24 cellular contexts compared by ENCODE assay signal in the genomic region with DNA sequence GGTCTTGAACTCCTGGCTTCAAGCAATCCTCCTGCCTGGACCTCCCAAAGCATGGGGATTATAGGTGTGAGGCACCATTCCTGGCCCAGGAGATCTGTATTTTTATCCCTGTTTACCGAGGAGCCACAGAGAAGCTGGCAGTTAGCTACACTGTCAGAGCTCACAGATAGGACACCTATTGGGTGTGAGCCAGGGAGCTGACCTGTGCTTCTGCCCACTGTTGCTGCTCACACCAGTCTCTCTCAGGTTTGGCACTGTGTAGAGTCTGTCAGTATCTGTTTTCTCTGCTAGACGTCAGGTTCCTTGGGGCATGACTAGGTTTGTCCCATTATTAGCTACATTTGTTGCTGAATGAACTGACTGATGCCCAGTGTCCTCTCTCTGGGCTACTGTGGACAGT. TPM values are rescaled to one million over a fixed set of nuclear protein-coding genes. Genes with fewer than 3 reads are reported as not detected.
DNase-seq lines count a peak whose midpoint lies in the region; ATAC-seq and TF ChIP-seq lines count a peak whose summit lies in the region.
"Had no signal": no experiment of that assay in that cellular context is flagged by ENCODE, and none has a peak within 500 bp of the region (broad histone marks: within the 10 kb centered on the region; RNA-seq: fewer than 3 reads in every experiment).

No MANE protein-coding gene starts in this region.

- H3K36me3 Mint-ChIP-seq in activated naive CD8-positive, alpha-beta T cell treated with anti-CD3 and anti-CD28 coated beads, Interleukin-2, amount 10 ng/mL, durations not matched to agents 7 days and 5 days, result peaks cover 20% of the 10 kb centered on the region

- no peak overlapping the region for H3K4me2 ChIP-seq in Karpas-422 (ENCODE audit: low read depth, low read length, poor library complexity, severe bottlenecking)

- POLR2A ChIA-PET in activated naive CD8-positive, alpha-beta T cell treated with anti-CD3 and anti-CD28 coated beads, Interleukin-2, amount 10 ng/mL, durations not matched to agents 7 days and 5 days (lab: Charles Lee), result interaction anchor here (1.0 to 1.3 kb wide), 3 partner anchors 17 to 120 kb away, joined by 3 to 4 read pairs (median 3); no protein-coding TSS in a partner anchor

- H3K27ac Mint-ChIP-seq in activated naive CD8-positive, alpha-beta T cell treated with anti-CD3 and anti-CD28 coated beads, Interleukin-2, amount 10 ng/mL, durations not matched to agents 7 days and 5 days, result peak overlapping the region; percentile 82
- H3K27ac Mint-ChIP-seq: activated B cell treated with CpG ODN at 0.5 μM for 24 hours, B cell had no signal

- H3K9me3 Mint-ChIP-seq in activated naive CD8-positive, alpha-beta T cell treated with anti-CD3 and anti-CD28 coated beads, Interleukin-2, amount 10 ng/mL, durations not matched to agents 7 days and 5 days, result no peaks in the 10 kb centered on the region
- H3K9me3 Mint-ChIP-seq: activated B cell treated with CpG ODN at 0.5 μM for 24 hours; stimulated activated naive CD8-positive, alpha-beta T cell treated with anti-CD3 and anti-CD28 coated beads, Interleukin-15, amount 100 ng/mL, for 72 hours had no signal

- 64 to 76% methylated on average over 2 of the region's 2 CpGs for WGBS in thyroid gland, 2 donors

- intact Hi-C loops in Right ventricle myocardium superior (cut with DNase I), result no loop called here
- intact Hi-C loops in left ventricle myocardium inferior (cut with micrococcal nuclease), result no loop called here
- intact Hi-C loops in thyroid gland (cut with DNase I), result no loop called here

- H3K36me3 ChIP-seq in left ventricle myocardium inferior (peaks cover 7% of the 10 kb centered on the region), thyroid gland (no peaks in the 10 kb centered on the region), Karpas-422 (ENCODE audit: insufficient read depth, low read length) (peaks cover 3% of the 10 kb centered on the region; the same call in 1 of the 2 replicates)

- no peak for DNase-seq in Right ventricle myocardium superior
- no peak for DNase-seq in left ventricle myocardium inferior
- DNase-seq in activated naive CD8-positive, alpha-beta T cell treated with anti-CD3 and anti-CD28 coated beads, Interleukin-2, amount 10 ng/mL, durations not matched to agents 7 days and 5 days, result no peak
- DNase-seq in left lobe of liver (ENCODE audit: low spot score), result peak; percentile 60
- peak; percentile 18 to 40 for DNase-seq in thyroid gland
- DNase-seq in AG20443 (ENCODE audit: low spot score), result no peak
- DNase-seq in Karpas-422, result no peak
- DNase-seq: activated B cell treated with CpG ODN at 0.5 μM for 24 hours; activated CD4-positive, alpha-beta T cell treated with anti-CD3 and anti-CD28 coated beads, Interleukin-2, amount 50 U/mL, for 1 hour; activated CD8-positive, alpha-beta memory T cell treated with anti-CD3 and anti-CD28 coated beads, Interleukin-2, amount 50 U/mL, for 4 hours; activated effector memory CD4-positive, alpha-beta T cell treated with Interleukin-2 at 50 U/mL for 16 hours; effector CD4-positive, alpha-beta T cell; glutamatergic neuron; mammary epithelial cell; NCI-H1417 treated with DMSO at 0.1 percent for 48 hours; NCI-H345; SIG-M5; stimulated activated CD4-positive, alpha-beta T cell treated with anti-CD3 and anti-CD28 coated beads, Interleukin-15, amount 100 ng/mL, for 24 hours; stimulated activated naive CD8-positive, alpha-beta T cell treated with anti-CD3 and anti-CD28 coated beads, Interleukin-15, amount 100 ng/mL, for 72 hours; SW 1271; tibial artery had no signal

- no peak overlapping the region for H3K27ac ChIP-seq in left ventricle myocardium inferior (replicated peaks)
- no peak overlapping the region for H3K27ac ChIP-seq in thyroid gland
- no peak overlapping the region for H3K27ac ChIP-seq in Karpas-422 (ENCODE audit: low read length)
- H3K27ac ChIP-seq: tibial artery had no signal

- peaks cover 45% of the 10 kb centered on the region for H3K4me1 Mint-ChIP-seq in activated naive CD8-positive, alpha-beta T cell treated with anti-CD3 and anti-CD28 coated beads, Interleukin-2, amount 10 ng/mL, durations not matched to agents 7 days and 5 days

- ATAC-seq in Right ventricle myocardium superior (ENCODE audit: poor library complexity) (peak; percentile 82), left lobe of liver (peak; percentile 89), HG02973 (IDR thresholded peaks at IDR 0.05; ENCODE audit: unreplicated experiment) (no peak)
- no peak for ATAC-seq in activated naive CD8-positive, alpha-beta T cell treated with anti-CD3 and anti-CD28 coated beads, Interleukin-2, amount 10 ng/mL, durations not matched to agents 7 days and 5 days (ENCODE audit: low read depth)
- ATAC-seq: Panc1 had no signal

- no peak overlapping the region for H3K9ac ChIP-seq in Karpas-422 (ENCODE audit: low read length)

- TF ChIP-seq CTCF in left ventricle myocardium inferior (IDR thresholded peaks at IDR 0.05; ENCODE audit: borderline replicate concordance), result no peak
- TF ChIP-seq CTCF in thyroid gland (IDR thresholded peaks at IDR 0.05), result no peak

- no peak overlapping the region for H2AFZ ChIP-seq in Karpas-422 (ENCODE audit: low read length)

- no peak overlapping the region for H3K4me3 Mint-ChIP-seq in activated naive CD8-positive, alpha-beta T cell treated with anti-CD3 and anti-CD28 coated beads, Interleukin-2, amount 10 ng/mL, durations not matched to agents 7 days and 5 days
- H3K4me3 Mint-ChIP-seq: activated B cell treated with CpG ODN at 0.5 μM for 24 hours, B cell had no signal

- H4K20me1 ChIP-seq in Karpas-422 (ENCODE audit: insufficient read depth, low read depth, low read length), result no peaks in the 10 kb centered on the region

- H3K79me2 ChIP-seq in Karpas-422 (ENCODE audit: low read length), result peaks cover 89% of the 10 kb centered on the region

- H3K9me3 ChIP-seq in left ventricle myocardium inferior (replicated peaks), result no peaks in the 10 kb centered on the region
- no peaks in the 10 kb centered on the region for H3K9me3 ChIP-seq in thyroid gland
- H3K9me3 ChIP-seq in Karpas-422 (ENCODE audit: low read length), result no peaks in the 10 kb centered on the region
- H3K9me3 ChIP-seq: tibial artery had no signal

- H3K27me3 ChIP-seq in left ventricle myocardium inferior (ENCODE audit: low read depth) (no peaks in the 10 kb centered on the region), thyroid gland (no peaks in the 10 kb centered on the region), Karpas-422 (ENCODE audit: low read length) (no peaks in the 10 kb centered on the region)
- H3K27me3 ChIP-seq: tibial artery had no signal

- H3K9me2 ChIP-seq in Karpas-422 (replicated peaks; ENCODE audit: insufficient read depth, low read length), result no peaks in the 10 kb centered on the region

- H3K4me1 ChIP-seq in left ventricle myocardium inferior (peaks cover 18% of the 10 kb centered on the region), thyroid gland (peaks cover 0 to 13% of the 10 kb centered on the region in 2 donors), Karpas-422 (ENCODE audit: low read length) (no peaks in the 10 kb centered on the region)

- TF ChIP-seq POLR2A in thyroid gland (IDR thresholded peaks at IDR 0.05), result no peak

- no peaks in the 10 kb centered on the region for H3K27me3 Mint-ChIP-seq in activated naive CD8-positive, alpha-beta T cell treated with anti-CD3 and anti-CD28 coated beads, Interleukin-2, amount 10 ng/mL, durations not matched to agents 7 days and 5 days
- H3K27me3 Mint-ChIP-seq: activated B cell treated with CpG ODN at 0.5 μM for 24 hours; B cell; stimulated activated naive CD8-positive, alpha-beta T cell treated with anti-CD3 and anti-CD28 coated beads, Interleukin-15, amount 100 ng/mL, for 72 hours had no signal

- H3K4me3 ChIP-seq in left ventricle myocardium inferior (no peak overlapping the region), thyroid gland (replicated peaks in 1 of 3) (no peak overlapping the region), Karpas-422 (ENCODE audit: low read length) (no peak overlapping the region)
- H3K4me3 ChIP-seq: tibial artery had no signal

RNA-seq across cellular contexts. Expression of gene PPP6R2, which starts 17.5 kb away (rescaled TPM):
- total RNA-seq in Right ventricle myocardium superior (40.4 TPM), left ventricle myocardium inferior (38.6 TPM), left lobe of liver (65.4 TPM), thyroid gland (100 to 1,000 TPM in 1 of 4 donors, 10 to 100 TPM in 3; 65.7 to 103 (median 74.0) TPM)
- 10 to 100 TPM; 81.6 to 86.8 TPM for total RNA-seq in activated naive CD8-positive, alpha-beta T cell treated with anti-CD3 and anti-CD28 coated beads, Interleukin-2, amount 10 ng/mL, durations not matched to agents 7 days and 5 days
- total RNA-seq in Karpas-422 (2014; rRNA removed; shearing (Covaris generic); ENCODE audit: low replicate concordance), result 32.9 and 78.0 TPM in 2 replicates

RNA-seq across cellular contexts. Expression of gene DENND6B, which starts 33.8 kb away (rescaled TPM):
- total RNA-seq in Right ventricle myocardium superior (1.1 TPM), left ventricle myocardium inferior (1.2 TPM), left lobe of liver (1.8 TPM), thyroid gland (10 to 100 TPM in 2 of 4 donors, 1 to 10 TPM in 2; 4.3 to 14.3 (median 9.3) TPM)
- total RNA-seq in activated naive CD8-positive, alpha-beta T cell treated with anti-CD3 and anti-CD28 coated beads, Interleukin-2, amount 10 ng/mL, durations not matched to agents 7 days and 5 days, result 1 to 10 TPM; 8.8 to 9.5 TPM
- 0.90 and 2.7 TPM in 2 replicates for total RNA-seq in Karpas-422 (2014; rRNA removed; shearing (Covaris generic); ENCODE audit: low replicate concordance)

RNA-seq across cellular contexts. Expression of gene PLXNB2, which starts 53.1 kb away (rescaled TPM):
- total RNA-seq in Right ventricle myocardium superior, result 68.3 TPM
- total RNA-seq in left ventricle myocardium inferior, result 50.2 TPM
- total RNA-seq in activated naive CD8-positive, alpha-beta T cell treated with anti-CD3 and anti-CD28 coated beads, Interleukin-2, amount 10 ng/mL, durations not matched to agents 7 days and 5 days, result 10 to 100 TPM; 43.0 to 45.8 TPM
- 187 TPM for total RNA-seq in left lobe of liver
- total RNA-seq in thyroid gland, result 100 to 1,000 TPM; 143 to 266 (median 215) TPM
- total RNA-seq in Karpas-422 (2014; rRNA removed; shearing (Covaris generic); ENCODE audit: low replicate concordance), result 2.6 and 7.8 TPM in 2 replicates

Comparison
In these comparisons a context has a peak if more than half of its experiments do, and no peak if none do; other contexts are left out.
1. ATAC-seq: peak in Right ventricle myocardium superior (single experiment) and left lobe of liver (single experiment); none in activated naive CD8-positive, alpha-beta T cell treated with anti-CD3 and anti-CD28 coated beads, Interleukin-2, amount 10 ng/mL, durations not matched to agents 7 days and 5 days (single experiment) and HG02973 (single experiment).
2. DNase-seq: peak in left lobe of liver (single experiment) and thyroid gland (2 of 2); none in Right ventricle myocardium superior (single experiment), left ventricle myocardium inferior (single experiment), activated naive CD8-positive, alpha-beta T cell treated with anti-CD3 and anti-CD28 coated beads, Interleukin-2, amount 10 ng/mL, durations not matched to agents 7 days and 5 days (single experiment), AG20443 (single experiment) and Karpas-422 (single experiment).